Comparison of ENCODE assay signal across 20 cellular contexts in genomic region chrX:10133980-10134676, GRCh38.
"Had no signal": no experiment of that assay in that cellular context is flagged by ENCODE, and none has a peak within 500 bp of the region (broad histone marks: within the 10 kb centered on the region; RNA-seq: fewer than 3 reads in every experiment).

No MANE protein-coding gene starts in this region.

- H3K27ac ChIP-seq: esophagus squamous epithelium, gastroesophageal sphincter, ovary, right atrium auricular region, suprapubic skin, upper lobe of left lung, vagina had no signal

- H3K27me3 ChIP-seq: esophagus squamous epithelium, gastroesophageal sphincter, ovary, right atrium auricular region, suprapubic skin, thyroid gland, upper lobe of left lung, vagina had no signal

- H3K4me3 Mint-ChIP-seq: immature natural killer cell; naive thymus-derived CD4-positive, alpha-beta T cell; nephron progenitor cell had no signal

- H3K27me3 Mint-ChIP-seq: naive thymus-derived CD4-positive, alpha-beta T cell had no signal

- H3K9me3 Mint-ChIP-seq: immature natural killer cell; naive thymus-derived CD4-positive, alpha-beta T cell had no signal

- DNase-seq: dermis blood vessel endothelial cell; esophagus squamous epithelium; foreskin fibroblast; immature natural killer cell; left cardiac atrium; mesendoderm; naive thymus-derived CD4-positive, alpha-beta T cell; nephron progenitor cell; ovary; stimulated activated CD4-positive, alpha-beta T cell treated with anti-CD3 and anti-CD28 coated beads, Interleukin-2, amount 100 ng/mL, for 48 hours; stimulated activated naive CD8-positive, alpha-beta T cell treated with anti-CD3 and anti-CD28 coated beads, Interleukin-15, Interleukin-2, amounts not matched to agents 100 U/mL and 50 U/mL, for 24 hours; thyroid gland; upper lobe of left lung had no signal

- H3K4me1 ChIP-seq: esophagus squamous epithelium, gastroesophageal sphincter, right atrium auricular region, suprapubic skin, upper lobe of left lung, vagina had no signal

- H3K4me3 ChIP-seq: esophagus squamous epithelium, gastroesophageal sphincter, ovary, right atrium auricular region, smooth muscle cell, suprapubic skin, thyroid gland, upper lobe of left lung, vagina had no signal

- FAIRE-seq: colon, keratinocyte had no signal

- H3K9me3 ChIP-seq: esophagus squamous epithelium, gastroesophageal sphincter, ovary, right atrium auricular region, suprapubic skin, thyroid gland, upper lobe of left lung, vagina had no signal

- ATAC-seq: gastroesophageal sphincter; left cardiac atrium; naive thymus-derived CD4-positive, alpha-beta T cell; stimulated activated naive CD8-positive, alpha-beta T cell treated with anti-CD3 and anti-CD28 coated beads, Interleukin-15, Interleukin-2, amounts not matched to agents 100 U/mL and 50 U/mL, for 24 hours had no signal

- H3K27ac Mint-ChIP-seq: immature natural killer cell, nephron progenitor cell had no signal

- H3K4me1 Mint-ChIP-seq: immature natural killer cell, nephron progenitor cell had no signal

- H3K36me3 ChIP-seq: ovary had no signal
